In the genomic region with DNA sequence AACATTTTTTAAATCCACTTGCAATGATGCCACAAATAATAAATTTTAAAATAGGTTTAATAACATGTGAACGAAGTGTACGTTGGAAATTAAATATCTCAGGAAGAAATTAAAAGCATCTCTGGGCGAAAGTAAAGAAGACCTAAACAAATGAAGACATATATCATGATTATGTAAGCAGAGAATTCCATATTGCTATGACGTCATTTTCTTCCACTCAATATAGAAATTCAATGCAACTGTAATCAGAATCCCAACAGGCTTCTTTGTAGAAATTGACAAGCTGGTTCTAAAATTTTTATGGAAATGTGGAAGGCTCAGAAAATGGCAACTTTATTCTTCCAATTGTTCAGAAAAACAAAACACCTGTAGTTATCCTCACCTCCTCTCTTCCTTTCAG, we compare ENCODE assay signal across 8 cellular contexts. TPM values are rescaled to one million over a fixed set of nuclear protein-coding genes. Genes with fewer than 3 reads are reported as not detected.
"Had no signal": no experiment of that assay in that cellular context is flagged by ENCODE, and none has a peak within 500 bp of the region (broad histone marks: within the 10 kb centered on the region; RNA-seq: fewer than 3 reads in every experiment).

No MANE protein-coding gene starts in this region.

- FAIRE-seq: G401.6, GM12891, GM12892, GM18507, GM19239 had no signal

- DNase-seq: GDM1, GF-D8 had no signal

RNA-seq across cellular contexts. Expression of gene RBFOX3, which starts 33.8 kb away (rescaled TPM):
- total RNA-seq: G401 had no signal
